In the genomic region with DNA sequence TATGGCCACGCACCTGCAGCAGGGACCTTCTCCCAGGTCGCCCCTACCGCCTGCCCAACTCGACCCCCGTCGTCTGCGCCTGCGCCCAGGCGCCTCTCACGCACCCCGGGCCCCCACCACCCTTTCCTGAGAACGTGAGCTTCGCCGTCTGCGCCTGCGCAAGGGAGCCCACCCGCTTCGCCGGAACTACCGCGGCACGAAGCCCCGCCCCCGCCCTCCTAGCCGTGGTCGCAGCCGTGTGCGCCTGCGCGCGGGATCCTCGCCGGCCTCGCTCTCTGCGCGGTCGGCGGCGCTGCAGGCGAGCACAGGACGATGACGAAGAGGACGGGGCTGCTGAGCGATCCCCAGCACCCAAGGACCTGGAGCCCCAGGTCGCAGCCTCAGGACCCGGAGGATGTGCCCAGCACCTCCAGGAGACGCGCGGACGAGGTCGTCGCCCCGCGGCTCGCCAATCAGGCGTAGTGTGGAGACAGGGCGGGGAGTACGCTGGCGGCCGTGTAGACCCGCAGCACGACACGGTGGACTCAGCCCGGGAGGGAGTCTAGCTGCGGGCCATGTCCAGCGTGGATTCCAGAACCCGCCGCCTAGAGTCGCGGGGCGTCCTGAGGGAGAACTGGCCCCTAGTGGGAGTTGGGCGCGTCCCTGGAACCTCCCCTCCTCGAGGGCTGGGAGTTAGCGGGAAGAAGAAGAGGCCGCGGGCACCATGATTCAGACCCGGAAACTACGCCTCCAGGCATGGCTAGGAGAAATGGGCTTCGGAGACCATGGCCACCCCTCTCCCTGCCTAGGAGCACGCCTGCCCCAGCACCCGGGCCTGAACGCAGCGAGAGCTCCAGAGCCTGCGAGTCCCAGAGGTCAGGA, we compare ENCODE assay signal across 8 cellular contexts.
DNase-seq lines count a peak whose midpoint lies in the region; TF ChIP-seq lines count a peak whose summit lies in the region.

No MANE protein-coding gene starts in this region.

- TF ChIP-seq CTCF in HFF-Myc (IDR thresholded peaks at IDR 0.05; ENCODE audit: low read depth, low read length, missing control alignments) (no peak), Calu3 (IDR thresholded peaks at IDR 0.05; ENCODE audit: unreplicated experiment) (no peak)

- H2AFZ ChIP-seq in mesenchymal stem cell (ENCODE audit: low read depth, low read length) (no peak overlapping the region), Karpas-422 (ENCODE audit: low read length) (no peak overlapping the region)

- peaks cover 0 to 3% of the 10 kb centered on the region in 2 donors for H3K4me1 ChIP-seq in duodenal mucosa (ENCODE audit: control insufficient read depth in 1 of 2, insufficient read depth in 2 of 2, low read length in 2 of 2)
- peaks cover 1% of the 10 kb centered on the region for H3K4me1 ChIP-seq in mesenchymal stem cell (ENCODE audit: control insufficient read depth, insufficient read depth, low read depth, low read length)
- H3K4me1 ChIP-seq in Karpas-422 (ENCODE audit: low read length) = no peaks in the 10 kb centered on the region

- H3K4me3 Mint-ChIP-seq in Calu3 (ENCODE audit: low read depth, unreplicated experiment) = no peak overlapping the region

- H3K4me2 ChIP-seq in mesenchymal stem cell (ENCODE audit: low read length, poor library complexity, severe bottlenecking) (no peak overlapping the region), Karpas-422 (ENCODE audit: low read depth, low read length, poor library complexity, severe bottlenecking) (no peak overlapping the region)

- no peak overlapping the region for H3K18ac ChIP-seq in mesenchymal stem cell (ENCODE audit: low read depth in 1 of 2, low read length in 2 of 2)

- H3K27ac ChIP-seq in duodenal mucosa (ENCODE audit: low read depth, low read length) = no peak overlapping the region
- no peak overlapping the region for H3K27ac ChIP-seq in mesenchymal stem cell (ENCODE audit: low read length, poor library complexity, severe bottlenecking)
- H3K27ac ChIP-seq in Karpas-422 (ENCODE audit: low read length) = no peak overlapping the region

- H3K27ac Mint-ChIP-seq in Calu3 (ENCODE audit: unreplicated experiment) = no peak overlapping the region

- no peak overlapping the region for H2AK5ac ChIP-seq in mesenchymal stem cell (ENCODE audit: low read length, severe bottlenecking)

- no TSS peak for BruUV-seq in Calu3 (replicated peaks; lab: Mats Ljungman, UMichigan)

- H3K9me3 Mint-ChIP-seq in Calu3 (ENCODE audit: low read depth, unreplicated experiment) = peaks cover 3% of the 10 kb centered on the region

- intact Hi-C loops in Calu3 (cut with micrococcal nuclease; ENCODE audit: unreplicated experiment) = no loop called here

- no peak overlapping the region for H2BK5ac ChIP-seq in mesenchymal stem cell (ENCODE audit: low read depth, low read length, poor library complexity, severe bottlenecking)

- H3K79me1 ChIP-seq in mesenchymal stem cell (replicated peaks; ENCODE audit: low read length, poor library complexity, severe bottlenecking) = no peaks in the 10 kb centered on the region

- no peaks in the 10 kb centered on the region for H3K79me2 ChIP-seq in Karpas-422 (ENCODE audit: low read length)

- DNase-seq in HFF-Myc (ENCODE audit: extremely low read depth, low read depth) (peak; percentile 14), mesenchymal stem cell (no peak), Karpas-422 (no peak), UCSD-AML1 (lab: John Stamatoyannopoulos, UW; ENCODE audit: unreplicated experiment) (no peak), Calu3 (no peak)
- peak; percentile 56 to 57 for DNase-seq in activated CD8-positive, alpha-beta memory T cell treated with anti-CD3 and anti-CD28 coated beads for 1 hour (ENCODE audit: extremely low read depth in 1 of 2, low read depth in 1 of 2)
- DNase-seq in stimulated activated CD8-positive, alpha-beta memory T cell treated with anti-CD3 and anti-CD28 coated beads, Interleukin-15, amount 100 ng/mL, for 48 hours (ENCODE audit: low read depth in 2 of 2) = peak; percentile 69 to 71

- no peaks in the 10 kb centered on the region for H3K4me1 Mint-ChIP-seq in Calu3 (ENCODE audit: low read depth, unreplicated experiment)

- no peaks in the 10 kb centered on the region for H3K36me3 Mint-ChIP-seq in Calu3 (ENCODE audit: insufficient read depth, unreplicated experiment)

- H4K20me1 ChIP-seq in Karpas-422 (ENCODE audit: insufficient read depth, low read depth, low read length) = no peaks in the 10 kb centered on the region

- no peaks in the 10 kb centered on the region for H3K9me3 ChIP-seq in duodenal mucosa (ENCODE audit: control insufficient read depth in 1 of 2, low read length in 2 of 2)
- H3K9me3 ChIP-seq in mesenchymal stem cell (ENCODE audit: control insufficient read depth, low read length) = peaks cover 9% of the 10 kb centered on the region
- peaks cover 4% of the 10 kb centered on the region for H3K9me3 ChIP-seq in Karpas-422 (ENCODE audit: low read length)

- CTCF ChIA-PET in Calu3 (lab: Charles Lee) = no interaction called here

- H3K36me3 ChIP-seq in duodenal mucosa (ENCODE audit: control insufficient read depth in 1 of 2, insufficient read depth in 2 of 2, low read length in 2 of 2) = no peaks in the 10 kb centered on the region
- H3K36me3 ChIP-seq in mesenchymal stem cell (ENCODE audit: control insufficient read depth in 1 of 2, insufficient read depth in 2 of 2, low read depth in 1 of 2, low read length in 2 of 2) = no peaks in the 10 kb centered on the region
- H3K36me3 ChIP-seq in Karpas-422 (ENCODE audit: insufficient read depth, low read length) = no peaks in the 10 kb centered on the region

- WGBS in mesenchymal stem cell = 90% methylated on average over 85 of the region's 85 CpGs

- no peak overlapping the region for H3K23ac ChIP-seq in mesenchymal stem cell (ENCODE audit: low read length in 2 of 2)

- H2BK120ac ChIP-seq in mesenchymal stem cell (ENCODE audit: low read depth, low read length) = no peak overlapping the region

- no peaks in the 10 kb centered on the region for H3K9me2 ChIP-seq in Karpas-422 (replicated peaks; ENCODE audit: insufficient read depth, low read length)

- H3K27me3 ChIP-seq in duodenal mucosa (ENCODE audit: control insufficient read depth in 1 of 2, insufficient read depth in 2 of 2, low read length in 2 of 2) = no peaks in the 10 kb centered on the region
- H3K27me3 ChIP-seq in mesenchymal stem cell (ENCODE audit: control insufficient read depth in 1 of 2, insufficient read depth in 1 of 2, low read length in 2 of 2) = no peaks in the 10 kb centered on the region
- H3K27me3 ChIP-seq in Karpas-422 (ENCODE audit: low read length) = no peaks in the 10 kb centered on the region

- peak overlapping the region in 1 of 2 donors; percentile 60 for H3K9ac ChIP-seq in duodenal mucosa (ENCODE audit: low read depth in 1 of 2, low read length in 2 of 2)
- peak overlapping the region; percentile 87 for H3K9ac ChIP-seq in mesenchymal stem cell (ENCODE audit: low read length)
- no peak overlapping the region for H3K9ac ChIP-seq in Karpas-422 (ENCODE audit: low read length)

- no peak overlapping the region for H2BK12ac ChIP-seq in mesenchymal stem cell (ENCODE audit: low read length in 2 of 2)

- no peak overlapping the region for H3K14ac ChIP-seq in mesenchymal stem cell (ENCODE audit: low read length in 2 of 2)

- H4K8ac ChIP-seq in mesenchymal stem cell (ENCODE audit: low read length) = no peak overlapping the region

- peak overlapping the region; percentile 51 for H3K4me3 ChIP-seq in HFF-Myc (replicated peaks; ENCODE audit: low read depth, low read length)
- peak overlapping the region; percentile 52 to 67 for H3K4me3 ChIP-seq in duodenal mucosa (ENCODE audit: low read depth in 1 of 2, low read length in 2 of 2)
- H3K4me3 ChIP-seq in mesenchymal stem cell (ENCODE audit: insufficient read depth in 1 of 2, low read depth in 1 of 2, low read length in 2 of 2) = peak overlapping the region; percentile 11 to 80
- H3K4me3 ChIP-seq in Karpas-422 (ENCODE audit: low read length) = no peak overlapping the region

- H2BK15ac ChIP-seq in mesenchymal stem cell (ENCODE audit: low read depth, poor library complexity, severe bottlenecking) = no peak overlapping the region

- no peak overlapping the region for H4K91ac ChIP-seq in mesenchymal stem cell (ENCODE audit: low read length)

- H3K27me3 Mint-ChIP-seq in Calu3 (ENCODE audit: unreplicated experiment) = no peaks in the 10 kb centered on the region

- H3K4ac ChIP-seq in mesenchymal stem cell (ENCODE audit: low read depth in 1 of 2, low read length in 2 of 2) = no peak overlapping the region

Comparison
In these comparisons a context has a peak if more than half of its experiments do, and no peak if none do; other contexts are left out.
1. DNase-seq: peak in HFF-Myc (single experiment), activated CD8-positive, alpha-beta memory T cell treated with anti-CD3 and anti-CD28 coated beads for 1 hour (2 of 2) and stimulated activated CD8-positive, alpha-beta memory T cell treated with anti-CD3 and anti-CD28 coated beads, Interleukin-15, amount 100 ng/mL, for 48 hours (2 of 2); none in mesenchymal stem cell (single experiment), Karpas-422 (single experiment), UCSD-AML1 (single experiment) and Calu3 (single experiment).